34 cellular contexts compared by ENCODE assay signal in the genomic region with DNA sequence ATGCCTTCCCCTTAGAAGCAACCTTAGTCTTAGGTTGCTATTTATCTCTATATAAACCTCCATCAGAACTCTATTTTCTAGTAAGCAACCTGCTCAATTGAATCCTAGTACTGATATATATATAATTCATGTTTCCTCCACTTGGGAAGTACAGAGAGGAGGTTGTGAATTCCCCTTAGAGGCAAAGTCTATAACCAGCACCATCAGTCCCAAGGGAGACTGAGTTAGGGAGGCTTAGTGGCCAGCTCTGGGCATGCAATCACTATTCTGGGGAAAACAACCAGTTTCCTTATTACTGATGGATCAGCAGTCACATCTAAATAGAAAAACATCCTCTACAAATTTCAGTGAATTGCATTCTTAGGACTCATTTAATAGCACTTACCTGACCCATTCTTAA.
"Had no signal": no experiment of that assay in that cellular context is flagged by ENCODE, and none has a peak within 500 bp of the region (broad histone marks: within the 10 kb centered on the region; RNA-seq: fewer than 3 reads in every experiment).

No MANE protein-coding gene starts in this region.

- H3K9me3 ChIP-seq: MG63 had no signal

- H3K27me3 ChIP-seq: MG63 had no signal

- H3K36me3 ChIP-seq: MG63 had no signal

- DNase-seq: Karpas-422, Kasumi-1, MG63, MM.1S, MV-4-11, NCI-H1048, NCI-H1092, NCI-H1092 treated with DMSO at 0.1 percent for 48 hours, NCI-H1105, NCI-H1105 treated with DMSO at 0.1 percent for 48 hours, NCI-H1417, NCI-H1417 treated with DMSO at 0.1 percent for 48 hours, NCI-H1436, NCI-H1436 treated with DMSO at 0.1 percent for 48 hours, NCI-H146, NCI-H1694, NCI-H1694 treated with DMSO at 0.1 percent for 48 hours, NCI-H187, NCI-H187 treated with DMSO at 0.1 percent for 48 hours, NCI-H1930, NCI-H2029, NCI-H2029 treated with DMSO at 0.1 percent for 48 hours, NCI-H2081, NCI-H2081 treated with DMSO at 0.1 percent for 48 hours, NCI-H2107, NCI-H2171, NCI-H2171 treated with DMSO at 0.1 percent for 48 hours, NCI-H2227 treated with DMSO at 0.1 percent for 48 hours, NCI-H226, NCI-H345, NCI-H446 treated with DMSO at 0.1 percent for 48 hours, NCI-H510A, NCI-H510A treated with DMSO at 0.1 percent for 48 hours, NCI-H524 had no signal

- H3K4me3 ChIP-seq: MG63 had no signal
